20 cellular contexts compared by ENCODE assay signal in the genomic region with DNA sequence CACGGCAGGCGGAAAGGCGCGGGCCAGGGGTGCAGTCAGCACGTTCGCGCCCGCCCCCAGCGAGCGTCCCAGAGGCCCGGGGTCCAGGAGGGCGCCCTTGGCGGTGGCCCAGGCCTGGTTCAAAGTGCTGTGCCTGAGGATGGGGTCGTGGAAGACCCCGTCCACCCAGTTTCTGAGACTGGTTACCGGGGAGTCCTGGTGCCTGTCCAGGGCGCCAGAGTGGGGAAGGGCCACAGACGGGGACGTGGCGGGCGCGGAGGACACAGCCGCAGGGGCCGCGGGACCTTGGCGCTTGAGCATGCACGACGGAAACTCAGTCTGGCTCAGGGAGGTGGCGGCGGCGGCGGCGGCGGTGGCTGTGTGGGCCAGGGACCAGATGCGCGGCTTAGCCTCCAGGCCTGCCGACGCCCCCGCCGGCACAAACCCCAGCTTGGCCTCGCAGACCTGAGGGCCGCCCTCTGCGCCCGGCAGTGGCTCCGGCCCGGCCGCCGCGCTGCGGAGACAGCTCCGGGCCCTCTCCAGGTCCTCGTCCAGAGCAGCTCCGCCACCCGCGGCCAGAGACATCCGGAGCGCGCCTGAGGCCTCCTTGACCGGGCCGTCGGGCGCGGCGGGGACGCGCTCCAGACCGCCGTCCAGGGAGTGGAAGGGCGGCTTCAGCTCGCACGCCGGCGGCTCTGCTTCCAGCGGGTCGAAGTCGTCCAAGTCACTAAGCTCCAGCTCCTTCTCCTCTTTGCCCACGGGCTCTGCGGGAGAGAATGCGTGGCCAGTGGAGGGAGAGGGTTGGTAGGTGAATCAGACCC. TPM values are rescaled to one million over a fixed set of nuclear protein-coding genes. Genes with fewer than 3 reads are reported as not detected.
"Had no signal": no experiment of that assay in that cellular context is flagged by ENCODE, and none has a peak within 500 bp of the region (broad histone marks: within the 10 kb centered on the region; RNA-seq: fewer than 3 reads in every experiment).

No MANE protein-coding gene starts in this region.

- H3K27ac ChIP-seq: coronary artery, gastroesophageal sphincter, ovary, psoas muscle, sigmoid colon, thoracic aorta, upper lobe of left lung had no signal

- DNase-seq: activated CD4-positive, alpha-beta T cell treated with anti-CD3 and anti-CD28 coated beads, Interleukin-2, amount 10 ng/mL, durations not matched to agents 7 days and 5 days; activated CD8-positive, alpha-beta memory T cell treated with anti-CD3 and anti-CD28 coated beads, Interleukin-2, amount 50 U/mL, for 4 hours; activated CD8-positive, alpha-beta T cell treated with anti-CD3 and anti-CD28 coated beads, Interleukin-2, amount 10 ng/mL, durations not matched to agents 7 days and 5 days; activated effector memory CD4-positive, alpha-beta T cell treated with Interleukin-2 at 50 U/mL for 16 hours; activated naive CD4-positive, alpha-beta T cell treated with anti-CD3 and anti-CD28 coated beads, Interleukin-2, amount 10 ng/mL, durations not matched to agents 7 days and 5 days; activated naive CD8-positive, alpha-beta T cell treated with anti-CD3 and anti-CD28 coated beads, Interleukin-2, amount 50 U/mL, for 24 hours; aorta; midbrain; ovary; psoas muscle; sigmoid colon; stimulated activated CD4-positive, alpha-beta T cell treated with anti-CD3 and anti-CD28 coated beads, Interleukin-4, amount 100 ng/mL, for 4 hours; T-helper 1 cell; T-helper 9 cell had no signal

- H3K4me3 ChIP-seq: coronary artery, gastroesophageal sphincter, lung, ovary, psoas muscle, sigmoid colon, thoracic aorta, upper lobe of left lung had no signal

- H3K36me3 ChIP-seq: gastroesophageal sphincter, ovary, sigmoid colon, thoracic aorta, upper lobe of left lung had no signal

- H3K9me3 ChIP-seq: gastroesophageal sphincter, psoas muscle, sigmoid colon, thoracic aorta, upper lobe of left lung had no signal

RNA-seq across cellular contexts. Expression of gene IRX4, which starts 4.5 kb away (rescaled TPM):
- total RNA-seq: activated CD4-positive, alpha-beta T cell treated with anti-CD3 and anti-CD28 coated beads, Interleukin-2, amount 10 ng/mL, durations not matched to agents 7 days and 5 days; activated CD8-positive, alpha-beta T cell treated with anti-CD3 and anti-CD28 coated beads, Interleukin-2, amount 10 ng/mL, durations not matched to agents 7 days and 5 days; aorta; left lobe of liver; lung; sigmoid colon; thoracic aorta had no signal
- polyA plus RNA-seq: aorta, ovary had no signal
